Comparison of ENCODE assay signal across 13 cellular contexts in genomic region chr9:83061036-83061435, GRCh38. TPM values are rescaled to one million over a fixed set of nuclear protein-coding genes. Genes with fewer than 3 reads are reported as not detected.
A peak's percentile ranks its signal among the peaks of the same experiment; 100 is the strongest.
DNase-seq lines count a peak whose midpoint lies in the region; ATAC-seq and TF ChIP-seq lines count a peak whose summit lies in the region.
"Had no signal": no experiment of that assay in that cellular context is flagged by ENCODE, and none has a peak within 500 bp of the region (broad histone marks: within the 10 kb centered on the region; RNA-seq: fewer than 3 reads in every experiment).

No MANE protein-coding gene starts in this region.

- H3K27me3 Mint-ChIP-seq in brain, result peaks cover 76% of the 10 kb centered on the region

- ATAC-seq in GM19324 (IDR thresholded peaks at IDR 0.05; ENCODE audit: low FRiP score, unreplicated experiment), result no peak
- ATAC-seq: activated CD8-positive, alpha-beta memory T cell treated with anti-CD3 and anti-CD28 coated beads, Interleukin-2, amount 10 ng/mL, durations not matched to agents 7 days and 5 days had no signal

- peak overlapping the region; percentile 54 to 95 (median 88) for H3K4me3 Mint-ChIP-seq in brain
- H3K4me3 Mint-ChIP-seq: activated CD8-positive, alpha-beta memory T cell treated with anti-CD3 and anti-CD28 coated beads, Interleukin-2, amount 10 ng/mL, durations not matched to agents 7 days and 5 days; activated naive CD8-positive, alpha-beta T cell treated with anti-CD3 and anti-CD28 coated beads, Interleukin-2, amount 10 ng/mL, durations not matched to agents 7 days and 5 days; dendritic cell treated with granulocyte-macrophage colony-stimulating factor and Interleukin-4, amounts not matched to agents 40 ng/mL and 50 ng/mL, for 4 days had no signal

- H4K8ac ChIP-seq in mesendoderm (ENCODE audit: low read depth, low read length), result no peak overlapping the region

- H3K36me3 ChIP-seq in HUES48 (ENCODE audit: control insufficient read depth, insufficient read depth, low read length) (no peaks in the 10 kb centered on the region), mesendoderm (ENCODE audit: control insufficient read depth, insufficient read depth, low read length) (no peaks in the 10 kb centered on the region)

- H3K4me1 Mint-ChIP-seq in brain, result peaks cover 11% of the 10 kb centered on the region
- H3K4me1 Mint-ChIP-seq: activated CD8-positive, alpha-beta memory T cell treated with anti-CD3 and anti-CD28 coated beads, Interleukin-2, amount 10 ng/mL, durations not matched to agents 7 days and 5 days; activated naive CD8-positive, alpha-beta T cell treated with anti-CD3 and anti-CD28 coated beads, Interleukin-2, amount 10 ng/mL, durations not matched to agents 7 days and 5 days had no signal

- H3K9me3 Mint-ChIP-seq in brain, result peaks cover 0 to 12% (median 5%) of the 10 kb centered on the region in 5 experiments
- H3K9me3 Mint-ChIP-seq: activated naive CD8-positive, alpha-beta T cell treated with anti-CD3 and anti-CD28 coated beads, Interleukin-2, amount 10 ng/mL, durations not matched to agents 7 days and 5 days had no signal

- no peak overlapping the region for H2AK5ac ChIP-seq in mesendoderm (ENCODE audit: low read length)

- H3K79me2 ChIP-seq in mesendoderm (ENCODE audit: control insufficient read depth, insufficient read depth, low read length), result no peaks in the 10 kb centered on the region

- H3K23ac ChIP-seq in mesendoderm (ENCODE audit: low read length), result no peak overlapping the region

- H3K9ac ChIP-seq in HUES48 (ENCODE audit: low read depth, low read length) (no peak overlapping the region), mesendoderm (ENCODE audit: low read length) (no peak overlapping the region)

- H3K4me3 ChIP-seq in HUES48 (ENCODE audit: low read depth, low read length), result peak overlapping the region; percentile 65; the same call in 1 of the 2 replicates
- H3K4me3 ChIP-seq in mesendoderm (ENCODE audit: low read length), result no peak overlapping the region

- H3K27me3 ChIP-seq in HUES48 (ENCODE audit: control insufficient read depth, insufficient read depth, low read length), result peaks cover 62% of the 10 kb centered on the region
- H3K27me3 ChIP-seq in mesendoderm (ENCODE audit: insufficient read depth, low read length, poor library complexity), result peaks cover 2% of the 10 kb centered on the region

- no peak overlapping the region for H3K4ac ChIP-seq in mesendoderm (ENCODE audit: low read depth, low read length)

- H4K5ac ChIP-seq in mesendoderm (ENCODE audit: low read length), result no peak overlapping the region

- no peak overlapping the region for H2BK15ac ChIP-seq in mesendoderm (replicated peaks; ENCODE audit: low read depth)

- TF ChIP-seq CTCF in brain (conservative IDR thresholded peaks at IDR 0.05), result no peak

- peak overlapping the region in 1 of 5 experiments; percentile 77 for H3K27ac Mint-ChIP-seq in brain
- H3K27ac Mint-ChIP-seq: activated CD8-positive, alpha-beta memory T cell treated with anti-CD3 and anti-CD28 coated beads, Interleukin-2, amount 10 ng/mL, durations not matched to agents 7 days and 5 days; activated naive CD8-positive, alpha-beta T cell treated with anti-CD3 and anti-CD28 coated beads, Interleukin-2, amount 10 ng/mL, durations not matched to agents 7 days and 5 days; dendritic cell treated with granulocyte-macrophage colony-stimulating factor and Interleukin-4, amounts not matched to agents 40 ng/mL and 50 ng/mL, for 4 days had no signal

- no peaks in the 10 kb centered on the region for H3K79me1 ChIP-seq in mesendoderm (ENCODE audit: low read length)

- H3K27ac ChIP-seq in HUES48 (ENCODE audit: low read depth, low read length), result no peak overlapping the region
- no peak overlapping the region for H3K27ac ChIP-seq in mesendoderm (ENCODE audit: low read depth, low read length)

- H3K56ac ChIP-seq in mesendoderm (ENCODE audit: low read length), result no peak overlapping the region

- H2BK120ac ChIP-seq in mesendoderm (ENCODE audit: low read depth, low read length), result no peak overlapping the region

- no peak overlapping the region for H3K4me2 ChIP-seq in mesendoderm (ENCODE audit: low read length)

- no peaks in the 10 kb centered on the region for H3K9me3 ChIP-seq in HUES48 (ENCODE audit: control insufficient read depth, insufficient read depth, low read length)

- H3K18ac ChIP-seq in mesendoderm (ENCODE audit: low read length), result no peak overlapping the region

- DNase-seq in A172 (ENCODE audit: low spot score) (peak; percentile 40), mesendoderm (peak; percentile 2), AG20443 (ENCODE audit: low spot score) (no peak), AML-193 (lab: John Stamatoyannopoulos, UW) (no peak), AG08396 (ENCODE audit: low spot score) (no peak)
- DNase-seq: activated CD8-positive, alpha-beta memory T cell treated with anti-CD3 and anti-CD28 coated beads, Interleukin-2, amount 10 ng/mL, durations not matched to agents 7 days and 5 days; activated naive CD8-positive, alpha-beta T cell treated with anti-CD3 and anti-CD28 coated beads, Interleukin-2, amount 10 ng/mL, durations not matched to agents 7 days and 5 days; NCI-H2107 had no signal

- H2BK5ac ChIP-seq in mesendoderm (ENCODE audit: low read length), result no peak overlapping the region

- WGBS in mesendoderm (ENCODE audit: extremely low coverage, insufficient coverage, low lambda C conversion rate), result no CpG with 5 or more reads among the region's 2 CpGs

- no peaks in the 10 kb centered on the region for H3K36me3 Mint-ChIP-seq in brain
- H3K36me3 Mint-ChIP-seq: activated naive CD8-positive, alpha-beta T cell treated with anti-CD3 and anti-CD28 coated beads, Interleukin-2, amount 10 ng/mL, durations not matched to agents 7 days and 5 days had no signal

- peaks cover 11% of the 10 kb centered on the region for H3K4me1 ChIP-seq in HUES48 (ENCODE audit: control insufficient read depth, insufficient read depth, low read length)
- no peaks in the 10 kb centered on the region for H3K4me1 ChIP-seq in mesendoderm (ENCODE audit: control insufficient read depth, low read depth, low read length)

RNA-seq across cellular contexts. Expression of gene RASEF, which starts 1.9 kb away (rescaled TPM):
- total RNA-seq in A172 (2014; rRNA removed; shearing (Covaris generic)), result 3.0 and 4.0 TPM in 2 replicates
- polyA plus RNA-seq in brain (ENCODE audit: insufficient read depth, low read depth, low replicate concordance), result 3.4 TPM
- 2.2 TPM for polyA plus RNA-seq in mesendoderm (2013, experiment 1 of 2)
- 2.4 TPM for polyA plus RNA-seq in mesendoderm (2013, experiment 2 of 2)
- total RNA-seq: activated CD8-positive, alpha-beta memory T cell treated with anti-CD3 and anti-CD28 coated beads, Interleukin-2, amount 10 ng/mL, durations not matched to agents 7 days and 5 days; activated naive CD8-positive, alpha-beta T cell treated with anti-CD3 and anti-CD28 coated beads, Interleukin-2, amount 10 ng/mL, durations not matched to agents 7 days and 5 days; G401 had no signal

Comparison
In these comparisons a context has a peak if more than half of its experiments do, and no peak if none do; other contexts are left out.
1. DNase-seq: peak in A172 (single experiment) and mesendoderm (single experiment); none in AG20443 (single experiment), AML-193 (0 of 2) and AG08396 (single experiment).